ENCODE assay signal across 7 cellular contexts in genomic region chr11:60775420-60775961, GRCh38. TPM values are rescaled to one million over a fixed set of nuclear protein-coding genes. Genes with fewer than 3 reads are reported as not detected.
DNase-seq lines count a peak whose midpoint lies in the region; ATAC-seq and TF ChIP-seq lines count a peak whose summit lies in the region.

No MANE protein-coding gene starts in this region.

- no peaks in the 10 kb centered on the region for H3K9me3 Mint-ChIP-seq in T-helper 2 cell treated with Interferon-gamma antibody and Interleukin-4, amounts not matched to agents 5 μg/mL and 100 μg/mL, for 36 hours

- H3K36me3 ChIP-seq in ascending aorta (no peaks in the 10 kb centered on the region), smooth muscle cell (ENCODE audit: low read depth) (no peaks in the 10 kb centered on the region)

- H3K27me3 ChIP-seq in ascending aorta: no peaks in the 10 kb centered on the region
- no peaks in the 10 kb centered on the region for H3K27me3 ChIP-seq in smooth muscle cell (ENCODE audit: low read depth)

- no peak overlapping the region for H3K4me3 Mint-ChIP-seq in T-helper 2 cell treated with Interferon-gamma antibody and Interleukin-4, amounts not matched to agents 5 μg/mL and 100 μg/mL, for 36 hours

- H3K4me1 ChIP-seq in ascending aorta (peaks cover 0 to 3% of the 10 kb centered on the region in 2 donors), smooth muscle cell (ENCODE audit: low read depth) (no peaks in the 10 kb centered on the region)

- H3K79me2 ChIP-seq in smooth muscle cell (ENCODE audit: low read depth): no peaks in the 10 kb centered on the region

- no peak overlapping the region for H3K27ac Mint-ChIP-seq in T-helper 2 cell treated with Interferon-gamma antibody and Interleukin-4, amounts not matched to agents 5 μg/mL and 100 μg/mL, for 36 hours

- 24% methylated on average over 15 of the region's 15 CpGs for WGBS in smooth muscle cell (ENCODE audit: low lambda C conversion rate)

- in situ Hi-C loops in GM13977 (cut with MboI; ENCODE audit: low pct_unique_long_range_greater_than_20kb, low sequenced_read_pairs, unreplicated experiment): no loop called here

- H3K36me3 Mint-ChIP-seq in T-helper 2 cell treated with Interferon-gamma antibody and Interleukin-4, amounts not matched to agents 5 μg/mL and 100 μg/mL, for 36 hours (ENCODE audit: low read depth): no peaks in the 10 kb centered on the region

- no peak overlapping the region for H2AFZ ChIP-seq in smooth muscle cell (ENCODE audit: low read depth)

- H3K9me3 ChIP-seq in ascending aorta (no peaks in the 10 kb centered on the region), smooth muscle cell (replicated peaks; ENCODE audit: low read depth) (no peaks in the 10 kb centered on the region)

- TF ChIP-seq CTCF in GM13977 (IDR thresholded peaks at IDR 0.05; ENCODE audit: extremely low read depth, insufficient read depth, missing control alignments) (peak; percentile 77), ascending aorta (IDR thresholded peaks at IDR 0.05) (peak; percentile 57 to 89 (median 84)), smooth muscle cell (IDR thresholded peaks at IDR 0.05; ENCODE audit: borderline replicate concordance, insufficient read depth, poor library complexity, severe bottlenecking) (peak; percentile 86)

- H3K4me1 Mint-ChIP-seq in T-helper 2 cell treated with Interferon-gamma antibody and Interleukin-4, amounts not matched to agents 5 μg/mL and 100 μg/mL, for 36 hours (ENCODE audit: low read depth): peaks cover 6% of the 10 kb centered on the region

- ATAC-seq in HG02852 (IDR thresholded peaks at IDR 0.05; ENCODE audit: unreplicated experiment): peak; percentile 65

- no peak overlapping the region for H3K4me3 ChIP-seq in ascending aorta
- no peak overlapping the region for H3K4me3 ChIP-seq in smooth muscle cell

- H3K27me3 Mint-ChIP-seq in T-helper 2 cell treated with Interferon-gamma antibody and Interleukin-4, amounts not matched to agents 5 μg/mL and 100 μg/mL, for 36 hours (ENCODE audit: low read depth): peaks cover 23% of the 10 kb centered on the region

- no peak overlapping the region for H3K4me2 ChIP-seq in smooth muscle cell

- intact Hi-C loops in ascending aorta (cut with DNase I): loop anchor here (2.0 to 5.0 kb wide), 2 partner anchors 65 to 122 kb away; no protein-coding TSS in a partner anchor

- H3K27ac ChIP-seq in ascending aorta (no peak overlapping the region), smooth muscle cell (ENCODE audit: low read depth) (no peak overlapping the region)

- no peaks in the 10 kb centered on the region for H4K20me1 ChIP-seq in smooth muscle cell (ENCODE audit: low read depth)

- no peak overlapping the region for H3K9ac ChIP-seq in smooth muscle cell (ENCODE audit: low read depth)

- peak; percentile 88 for DNase-seq in GM13977 (ENCODE audit: low spot score)
- peak; percentile 89 for DNase-seq in NCI-H1694 treated with DMSO at 0.1 percent for 48 hours (lab: John Stamatoyannopoulos, UW)
- DNase-seq in T-helper 2 cell treated with Interferon-gamma antibody and Interleukin-4, amounts not matched to agents 5 μg/mL and 100 μg/mL, for 36 hours (ENCODE audit: low spot score): peak; percentile 67
- peak in 1 of 2 donors; percentile 88 for DNase-seq in ascending aorta (ENCODE audit: low spot score in 2 of 2)
- DNase-seq in hypothalamus (lab: John Stamatoyannopoulos, UW): peak in 49 of 51 donors; percentile 13 to 86 (median 58)
- DNase-seq in smooth muscle cell (lab: John Stamatoyannopoulos, UW; ENCODE audit: unreplicated experiment): peak; percentile 59

- H3F3A ChIP-seq in smooth muscle cell (ENCODE audit: low read depth): no peaks in the 10 kb centered on the region

RNA-seq across cellular contexts. Expression of gene MS4A10, which starts 9.6 kb away (rescaled TPM):
- not detected for total RNA-seq in ascending aorta
- total RNA-seq in smooth muscle cell: not detected in 2 replicates
- not detected in 2 replicates for polyA plus RNA-seq in smooth muscle cell

RNA-seq across cellular contexts. Expression of gene MS4A15, which starts 18.8 kb away (rescaled TPM):
- total RNA-seq in ascending aorta (not detected), smooth muscle cell (not detected in 2 replicates)
- not detected in 2 replicates for polyA plus RNA-seq in smooth muscle cell

RNA-seq across cellular contexts. Expression of gene MS4A18, which starts 51.0 kb away (rescaled TPM):
- total RNA-seq in ascending aorta (not detected), smooth muscle cell (not detected in 2 replicates)
- not detected in 2 replicates for polyA plus RNA-seq in smooth muscle cell
